Comparison of ENCODE assay signal across 9 cellular contexts in the genomic region with DNA sequence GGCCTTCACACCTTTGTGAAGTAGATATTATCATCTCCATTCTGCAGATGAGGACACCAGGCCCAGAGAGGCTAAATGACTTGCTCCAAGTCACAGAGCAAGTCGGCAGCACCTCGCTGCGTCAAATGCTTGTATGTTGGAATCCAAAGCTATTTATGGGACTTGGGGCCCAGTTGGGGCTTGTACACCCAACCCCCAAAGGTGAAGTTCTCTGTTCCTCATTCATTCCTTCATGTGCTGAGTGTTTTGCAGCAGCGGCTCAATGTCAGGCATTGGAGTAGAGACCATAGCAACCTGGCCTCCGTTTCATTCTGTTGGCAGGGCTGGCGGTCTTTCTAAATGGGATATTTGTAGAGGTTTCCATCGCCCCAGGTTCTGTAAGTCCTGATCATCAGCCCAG.
DNase-seq lines count a peak whose midpoint lies in the region; ATAC-seq and TF ChIP-seq lines count a peak whose summit lies in the region.
"Had no signal": no experiment of that assay in that cellular context is flagged by ENCODE, and none has a peak within 500 bp of the region (broad histone marks: within the 10 kb centered on the region; RNA-seq: fewer than 3 reads in every experiment).

No MANE protein-coding gene starts in this region.

- peaks cover 2% of the 10 kb centered on the region for H3K36me3 Mint-ChIP-seq in activated B cell treated with CpG ODN at 0.5 μM for 24 hours (ENCODE audit: low read depth)

- peaks cover 6% of the 10 kb centered on the region for H3K9me3 Mint-ChIP-seq in activated B cell treated with CpG ODN at 0.5 μM for 24 hours

- DNase-seq in activated B cell treated with CpG ODN at 0.5 μM for 24 hours: no peak
- no peak for DNase-seq in OCI-M2 (lab: John Stamatoyannopoulos, UW; ENCODE audit: unreplicated experiment)
- DNase-seq in right atrium auricular region (ENCODE audit: low spot score): no peak
- DNase-seq in dedifferentiated amniotic fluid mesenchymal stem cell (ENCODE audit: extremely low spot score): no peak
- DNase-seq: NCI-H446 treated with DMSO at 0.1 percent for 48 hours had no signal

- peaks cover 86% of the 10 kb centered on the region for H3K4me1 Mint-ChIP-seq in activated B cell treated with CpG ODN at 0.5 μM for 24 hours

- peaks cover 6 to 27% (median 19%) of the 10 kb centered on the region in 11 experiments; a peak in 18 of 22 replicates for H3K27me3 ChIP-seq in BLaER1 treated with 17β-estradiol and CSF1 and Interleukin-3, amounts not matched to agents 10 nM and 100 nM
- H3K27me3 ChIP-seq in right atrium auricular region (no peaks in the 10 kb centered on the region), gastroesophageal sphincter (no peaks in the 10 kb centered on the region)

- peaks cover 6 to 13% (median 8%) of the 10 kb centered on the region in 11 experiments; a peak in 19 of 22 replicates for H3K9me3 ChIP-seq in BLaER1 treated with 17β-estradiol and CSF1 and Interleukin-3, amounts not matched to agents 10 nM and 100 nM (replicated peaks in 1 of 11)
- H3K9me3 ChIP-seq in right atrium auricular region (no peaks in the 10 kb centered on the region), gastroesophageal sphincter (no peaks in the 10 kb centered on the region)

- H3K27me3 Mint-ChIP-seq in activated B cell treated with CpG ODN at 0.5 μM for 24 hours: no peaks in the 10 kb centered on the region

- intact Hi-C loops in activated B cell treated with CpG ODN at 0.5 μM for 24 hours (cut with micrococcal nuclease): loop anchor here (1.0 to 10.0 kb wide), 7 partner anchors 13 to 999 kb away; a partner anchor contains a TSS

- ATAC-seq in GM19023 (IDR thresholded peaks at IDR 0.05; ENCODE audit: unreplicated experiment): peak; percentile 7
- peak; percentile 6 for ATAC-seq in HG03108 (IDR thresholded peaks at IDR 0.05; ENCODE audit: unreplicated experiment)
- ATAC-seq in activated B cell treated with CpG ODN at 0.5 μM for 24 hours (ENCODE audit: low read depth): peak; percentile 14
- ATAC-seq in gastroesophageal sphincter: no peak

- peaks cover 70 to 89% (median 86%) of the 10 kb centered on the region in 10 experiments for H3K4me1 ChIP-seq in BLaER1 treated with 17β-estradiol and CSF1 and Interleukin-3, amounts not matched to agents 10 nM and 100 nM
- H3K4me1 ChIP-seq in right atrium auricular region (peaks cover 0 to 12% of the 10 kb centered on the region in 2 donors), gastroesophageal sphincter (peaks cover 0 to 18% (median 9%) of the 10 kb centered on the region in 3 donors)

- H3K9ac ChIP-seq in BLaER1 treated with 17β-estradiol and CSF1 and Interleukin-3, amounts not matched to agents 10 nM and 100 nM: peak overlapping the region; percentile 42 to 79 (median 74); a peak in 21 of 22 replicates

- CTCF ChIA-PET in activated B cell treated with CpG ODN at 0.5 μM for 24 hours (lab: Charles Lee): interaction anchor here (1.4 to 4.6 kb wide), 4 partner anchors 13 to 136 kb away, joined by 4 to 22 read pairs (median 14); no protein-coding TSS in a partner anchor

- no peak for TF ChIP-seq POLR2A in gastroesophageal sphincter (IDR thresholded peaks at IDR 0.05)

- no peak for TF ChIP-seq CTCF in activated B cell treated with CpG ODN at 0.5 μM for 24 hours (IDR thresholded peaks at IDR 0.05)
- no peak for TF ChIP-seq CTCF in right atrium auricular region (IDR thresholded peaks at IDR 0.05)
- TF ChIP-seq CTCF in gastroesophageal sphincter (IDR thresholded peaks at IDR 0.05): no peak

- peak overlapping the region; percentile 95 for H3K27ac Mint-ChIP-seq in activated B cell treated with CpG ODN at 0.5 μM for 24 hours

- TF ChIP-seq EP300 in gastroesophageal sphincter (IDR thresholded peaks at IDR 0.05): no peak

- WGBS in gastroesophageal sphincter (ENCODE audit: low coverage in 1 of 2), 2 donors: 69 to 78% methylated on average over 3 to 6 of the region's 7 CpGs

- H3K4me2 ChIP-seq in BLaER1 treated with 17β-estradiol and CSF1 and Interleukin-3, amounts not matched to agents 10 nM and 100 nM: peak overlapping the region; percentile 81 to 95 (median 91)

- no peaks in the 10 kb centered on the region for H3K36me3 ChIP-seq in BLaER1 treated with 17β-estradiol and CSF1 and Interleukin-3, amounts not matched to agents 10 nM and 100 nM
- H3K36me3 ChIP-seq in right atrium auricular region: no peaks in the 10 kb centered on the region
- H3K36me3 ChIP-seq in gastroesophageal sphincter: no peaks in the 10 kb centered on the region

- H3K4me3 Mint-ChIP-seq in activated B cell treated with CpG ODN at 0.5 μM for 24 hours: peak overlapping the region; percentile 78

- H3K4me3 ChIP-seq in BLaER1 treated with 17β-estradiol and CSF1 and Interleukin-3, amounts not matched to agents 10 nM and 100 nM: peak overlapping the region; percentile 14 to 57 (median 32); a peak in 13 of 20 replicates
- H3K4me3 ChIP-seq in right atrium auricular region: no peak overlapping the region
- H3K4me3 ChIP-seq in gastroesophageal sphincter: no peak overlapping the region

- POLR2A ChIA-PET in activated B cell treated with CpG ODN at 0.5 μM for 24 hours (lab: Charles Lee): interaction anchor here (0.7 to 9.7 kb wide), 21 partner anchors 8 to 547 kb away, joined by 3 to 191 read pairs (median 5); a partner anchor contains a TSS

- H4K20me1 ChIP-seq in BLaER1 treated with 17β-estradiol and CSF1 and Interleukin-3, amounts not matched to agents 10 nM and 100 nM: no peaks in the 10 kb centered on the region

- peak overlapping the region; percentile 46 to 90 (median 85); a peak in 21 of 22 replicates for H3K27ac ChIP-seq in BLaER1 treated with 17β-estradiol and CSF1 and Interleukin-3, amounts not matched to agents 10 nM and 100 nM
- H3K27ac ChIP-seq in right atrium auricular region (no peak overlapping the region), gastroesophageal sphincter (no peak overlapping the region)

Comparison
In these comparisons a context has a peak if more than half of its experiments do, and no peak if none do; other contexts are left out.
1. H3K27ac ChIP-seq: peak in BLaER1 treated with 17β-estradiol and CSF1 and Interleukin-3, amounts not matched to agents 10 nM and 100 nM (11 of 11); none in right atrium auricular region (0 of 2) and gastroesophageal sphincter (0 of 4).
2. H3K4me3 ChIP-seq: peak in BLaER1 treated with 17β-estradiol and CSF1 and Interleukin-3, amounts not matched to agents 10 nM and 100 nM (10 of 10); none in right atrium auricular region (0 of 2) and gastroesophageal sphincter (0 of 2).